23 cellular contexts compared by ENCODE assay signal in genomic region chr9:84991506-84991855, GRCh38.
DNase-seq lines count a peak whose midpoint lies in the region.
"Had no signal": no experiment of that assay in that cellular context is flagged by ENCODE, and none has a peak within 500 bp of the region (broad histone marks: within the 10 kb centered on the region; RNA-seq: fewer than 3 reads in every experiment).

No MANE protein-coding gene starts in this region.

- DNase-seq in anterior cingulate cortex (lab: John Stamatoyannopoulos, UW) (peak in 53 of 58 donors; percentile 22 to 92 (median 67)), cerebellum (ENCODE audit: low spot score) (peak; percentile 63), medulla oblongata (ENCODE audit: extremely low spot score) (peak; percentile 82), putamen (ENCODE audit: low spot score) (peak; percentile 84), HCEC 1CT (no peak), SKM-1 treated with dmso at 0.1 percent for 144 hours (lab: John Stamatoyannopoulos, UW; ENCODE audit: unreplicated experiment) (no peak), NCI-H1436 (lab: John Stamatoyannopoulos, UW) (no peak)
- no peak for DNase-seq in activated naive CD4-positive, alpha-beta T cell treated with Interleukin-2 at 50 U/mL for 16 hours
- DNase-seq: activated CD4-positive, alpha-beta T cell treated with anti-CD3 and anti-CD28 coated beads for 36 hours; activated CD8-positive, alpha-beta memory T cell treated with anti-CD3 and anti-CD28 coated beads, Interleukin-2, amount 50 U/mL, for 48 hours; activated CD8-positive, alpha-beta T cell treated with anti-CD3 and anti-CD28 coated beads for 36 hours; activated naive CD4-positive, alpha-beta T cell treated with anti-CD3 and anti-CD28 coated beads, Interleukin-2, amount 50 U/mL, for 16 hours; Caco-2; DMS79; foreskin fibroblast; GDM1; IMR-90; mesendoderm; MV-4-11; NCI-H1436 treated with DMSO at 0.1 percent for 48 hours; NCI-H82; stimulated activated CD4-positive, alpha-beta T cell treated with anti-CD3 and anti-CD28 coated beads, Interleukin-15, amount 100 ng/mL, for 24 hours; T1000 had no signal

Comparison
In these comparisons a context has a peak if more than half of its experiments do, and no peak if none do; other contexts are left out.
1. DNase-seq: peak in anterior cingulate cortex (53 of 58), cerebellum (single experiment), medulla oblongata (single experiment) and putamen (single experiment); none in HCEC 1CT (single experiment), SKM-1 treated with dmso at 0.1 percent for 144 hours (single experiment), NCI-H1436 (single experiment) and activated naive CD4-positive, alpha-beta T cell treated with Interleukin-2 at 50 U/mL for 16 hours (single experiment).